Comparison of ENCODE assay signal across 1 cellular context in genomic region chr19:15263361-15263985, GRCh38.
TF ChIP-seq lines count a peak whose summit lies in the region.

No MANE protein-coding gene starts in this region.

TF ChIP-seq in H1, 55 proteins besides CTCF, POLR2A, EP300 and RAD21 (continued from another document):
- TF ChIP-seq TBP (IDR thresholded peaks at IDR 0.05; ENCODE audit: low read depth, low read length), result no peak
- TF ChIP-seq CREB1 (IDR thresholded peaks at IDR 0.05), result no peak
- no peak for TF ChIP-seq KDM5A (IDR thresholded peaks at IDR 0.05; ENCODE audit: low read length)
- TF ChIP-seq NRF1 (IDR thresholded peaks at IDR 0.05; ENCODE audit: low read depth, low read length), result no peak
- TF ChIP-seq SIX5 (IDR thresholded peaks at IDR 0.05; ENCODE audit: low read depth, low read length), result no peak
- no peak for TF ChIP-seq TAF1 (IDR thresholded peaks at IDR 0.05; ENCODE audit: low read depth, low read length)
- TF ChIP-seq ZNF274 (IDR thresholded peaks at IDR 0.05; ENCODE audit: borderline replicate concordance, extremely low read depth, low read length), result no peak
- TF ChIP-seq HDAC2 (IDR thresholded peaks at IDR 0.05; ENCODE audit: borderline replicate concordance in 1 of 2, low read depth in 2 of 2, low read length in 2 of 2), result no peak
- no peak for TF ChIP-seq CHD1 (IDR thresholded peaks at IDR 0.05; ENCODE audit: low read depth, low read length)
- no peak for TF ChIP-seq CBX8 (IDR thresholded peaks at IDR 0.05; ENCODE audit: borderline replicate concordance, low read depth, low read length)
